Comparison of ENCODE assay signal across 1 cellular context in the genomic region with DNA sequence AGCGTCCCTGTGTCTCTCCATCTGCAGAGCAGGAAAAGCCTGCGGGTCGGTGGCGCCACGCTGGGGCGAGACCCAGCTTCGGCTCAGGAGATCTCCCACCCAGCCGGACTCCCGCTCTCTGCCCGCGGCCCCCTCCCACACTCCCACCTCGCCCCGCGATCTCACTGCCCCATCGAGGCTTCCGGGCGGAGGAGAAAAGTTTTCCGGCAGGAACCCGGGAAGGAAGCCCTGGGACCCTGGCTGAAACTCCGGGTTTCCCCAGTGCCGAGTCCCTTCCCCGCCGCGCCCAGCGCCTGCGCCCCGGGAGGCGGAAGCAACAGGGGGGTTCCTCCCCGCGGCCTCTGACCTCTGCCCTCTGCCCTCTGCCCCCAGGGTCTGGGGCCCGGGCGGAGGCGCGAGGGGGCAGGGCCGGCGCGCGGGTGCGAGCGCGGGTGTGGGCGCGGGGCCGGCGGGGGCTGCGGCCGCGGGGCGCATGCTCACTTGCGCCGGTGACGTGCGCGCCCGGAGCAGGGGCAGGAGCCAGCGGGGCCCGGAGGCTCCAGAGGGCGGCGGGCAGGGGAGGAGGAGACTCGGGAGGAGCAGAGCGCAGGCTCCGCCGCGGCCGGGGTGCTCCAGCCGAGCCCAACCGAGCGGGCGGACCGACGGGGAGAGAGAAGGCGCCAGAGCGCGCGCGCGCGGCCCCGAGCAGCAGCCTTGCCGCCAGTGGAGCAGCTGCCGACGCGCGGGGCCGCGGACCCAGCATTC.
A peak's percentile ranks its signal among the peaks of the same experiment; 100 is the strongest.
TF ChIP-seq lines count a peak whose summit lies in the region.

A gene (plus strand): TSS at position 541 of the 744 bp plus-strand sequence. CDS start 379 bp downstream, outside the sequence.

TF ChIP-seq in HepG2, 621 proteins besides CTCF, POLR2A, EP300 and RAD21 (continued from another document and continues in another):
- TF ChIP-seq, protein P1, sequence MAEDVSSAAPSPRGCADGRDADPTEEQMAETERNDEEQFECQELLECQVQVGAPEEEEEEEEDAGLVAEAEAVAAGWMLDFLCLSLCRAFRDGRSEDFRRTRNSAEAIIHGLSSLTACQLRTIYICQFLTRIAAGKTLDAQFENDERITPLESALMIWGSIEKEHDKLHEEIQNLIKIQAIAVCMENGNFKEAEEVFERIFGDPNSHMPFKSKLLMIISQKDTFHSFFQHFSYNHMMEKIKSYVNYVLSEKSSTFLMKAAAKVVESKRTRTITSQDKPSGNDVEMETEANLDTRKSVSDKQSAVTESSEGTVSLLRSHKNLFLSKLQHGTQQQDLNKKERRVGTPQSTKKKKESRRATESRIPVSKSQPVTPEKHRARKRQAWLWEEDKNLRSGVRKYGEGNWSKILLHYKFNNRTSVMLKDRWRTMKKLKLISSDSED (CRISPR knock-in tag; IDR thresholded peaks at IDR 0.05): no peak
- TF ChIP-seq POLR2G (IDR thresholded peaks at IDR 0.05; ENCODE audit: low read depth, low read length) (peak; percentile 87), DNMT1 (CRISPR knock-in tag; IDR thresholded peaks at IDR 0.05) (no peak), CENPT (CRISPR knock-in tag; IDR thresholded peaks at IDR 0.05; ENCODE audit: low read depth) (no peak), ARNT2 (CRISPR knock-in tag; IDR thresholded peaks at IDR 0.05; ENCODE audit: low read depth) (peak; percentile 80), ZNF605 (CRISPR knock-in tag; IDR thresholded peaks at IDR 0.05) (peak; percentile 66; the same call in 1 of the 2 replicates), SRF (IDR thresholded peaks at IDR 0.05; ENCODE audit: low read depth, low read length) (no peak), ZSCAN31 (CRISPR knock-in tag; IDR thresholded peaks at IDR 0.05; ENCODE audit: low read depth) (peak; percentile 86; the same call in 1 of the 2 replicates), SCMH1 (CRISPR knock-in tag; IDR thresholded peaks at IDR 0.05; ENCODE audit: borderline replicate concordance) (no peak), ZNF138 (CRISPR knock-in tag; IDR thresholded peaks at IDR 0.05; ENCODE audit: low read depth) (peak; percentile 82; the same call in 1 of the 2 replicates), ISX (CRISPR knock-in tag; conservative IDR thresholded peaks at IDR 0.05) (no peak), ZNF331 (CRISPR knock-in tag; IDR thresholded peaks at IDR 0.05) (0 out of 2 replicates have a peak, but pooled peaks have one; percentile 24), TBX2 (CRISPR knock-in tag; IDR thresholded peaks at IDR 0.05; ENCODE audit: borderline replicate concordance) (peak; percentile 64), MED8 (CRISPR knock-in tag; IDR thresholded peaks at IDR 0.05; ENCODE audit: insufficient replicate concordance) (no peak), AHR (CRISPR knock-in tag; IDR thresholded peaks at IDR 0.05) (no peak), SRSF9 (IDR thresholded peaks at IDR 0.05; ENCODE audit: borderline replicate concordance, insufficient read depth, low read depth, low read length, poor library complexity, severe bottlenecking) (no peak), CC2D1A (CRISPR knock-in tag; IDR thresholded peaks at IDR 0.05) (no peak), NR2F1 (CRISPR knock-in tag; IDR thresholded peaks at IDR 0.05) (peak; percentile 98 to 99), PPARG (CRISPR knock-in tag; conservative IDR thresholded peaks at IDR 0.05) (0 out of 2 replicates have a peak, but pooled peaks have one; percentile 26), ZNF777 (CRISPR knock-in tag; IDR thresholded peaks at IDR 0.05) (peak; percentile 40; the same call in 1 of the 2 replicates), POGZ (CRISPR knock-in tag; IDR thresholded peaks at IDR 0.05) (no peak; the same call in none of the 2 replicates), ZNF329 (CRISPR knock-in tag; IDR thresholded peaks at IDR 0.05; ENCODE audit: low read depth) (no peak), THAP11 (CRISPR knock-in tag; IDR thresholded peaks at IDR 0.05) (peak; percentile 84), JUND (CRISPR knock-in tag; IDR thresholded peaks at IDR 0.05) (no peak), ZNF530 (CRISPR knock-in tag; IDR thresholded peaks at IDR 0.05; ENCODE audit: low read depth) (no peak), RFX3 (CRISPR knock-in tag; IDR thresholded peaks at IDR 0.05) (no peak), ZNF550 (CRISPR knock-in tag; IDR thresholded peaks at IDR 0.05; ENCODE audit: borderline replicate concordance) (no peak), BCL6 (CRISPR knock-in tag; IDR thresholded peaks at IDR 0.05) (0 out of 2 replicates have a peak, but pooled peaks have one; percentile 38), ZBTB20 (CRISPR knock-in tag; IDR thresholded peaks at IDR 0.05; ENCODE audit: borderline replicate concordance, low read depth) (peak; percentile 68; the same call in 1 of the 2 replicates), JARID2 (CRISPR knock-in tag; IDR thresholded peaks at IDR 0.05; ENCODE audit: insufficient replicate concordance) (no peak)
- TF ChIP-seq, protein P2, sequence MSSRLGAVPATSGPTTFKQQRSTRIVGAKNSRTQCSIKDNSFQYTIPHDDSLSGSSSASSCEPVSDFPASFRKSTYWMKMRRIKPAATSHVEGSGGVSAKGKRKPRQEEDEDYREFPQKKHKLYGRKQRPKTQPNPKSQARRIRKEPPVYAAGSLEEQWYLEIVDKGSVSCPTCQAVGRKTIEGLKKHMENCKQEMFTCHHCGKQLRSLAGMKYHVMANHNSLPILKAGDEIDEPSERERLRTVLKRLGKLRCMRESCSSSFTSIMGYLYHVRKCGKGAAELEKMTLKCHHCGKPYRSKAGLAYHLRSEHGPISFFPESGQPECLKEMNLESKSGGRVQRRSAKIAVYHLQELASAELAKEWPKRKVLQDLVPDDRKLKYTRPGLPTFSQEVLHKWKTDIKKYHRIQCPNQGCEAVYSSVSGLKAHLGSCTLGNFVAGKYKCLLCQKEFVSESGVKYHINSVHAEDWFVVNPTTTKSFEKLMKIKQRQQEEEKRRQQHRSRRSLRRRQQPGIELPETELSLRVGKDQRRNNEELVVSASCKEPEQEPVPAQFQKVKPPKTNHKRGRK (CRISPR knock-in tag; IDR thresholded peaks at IDR 0.05): no peak
- TF ChIP-seq, protein P3, sequence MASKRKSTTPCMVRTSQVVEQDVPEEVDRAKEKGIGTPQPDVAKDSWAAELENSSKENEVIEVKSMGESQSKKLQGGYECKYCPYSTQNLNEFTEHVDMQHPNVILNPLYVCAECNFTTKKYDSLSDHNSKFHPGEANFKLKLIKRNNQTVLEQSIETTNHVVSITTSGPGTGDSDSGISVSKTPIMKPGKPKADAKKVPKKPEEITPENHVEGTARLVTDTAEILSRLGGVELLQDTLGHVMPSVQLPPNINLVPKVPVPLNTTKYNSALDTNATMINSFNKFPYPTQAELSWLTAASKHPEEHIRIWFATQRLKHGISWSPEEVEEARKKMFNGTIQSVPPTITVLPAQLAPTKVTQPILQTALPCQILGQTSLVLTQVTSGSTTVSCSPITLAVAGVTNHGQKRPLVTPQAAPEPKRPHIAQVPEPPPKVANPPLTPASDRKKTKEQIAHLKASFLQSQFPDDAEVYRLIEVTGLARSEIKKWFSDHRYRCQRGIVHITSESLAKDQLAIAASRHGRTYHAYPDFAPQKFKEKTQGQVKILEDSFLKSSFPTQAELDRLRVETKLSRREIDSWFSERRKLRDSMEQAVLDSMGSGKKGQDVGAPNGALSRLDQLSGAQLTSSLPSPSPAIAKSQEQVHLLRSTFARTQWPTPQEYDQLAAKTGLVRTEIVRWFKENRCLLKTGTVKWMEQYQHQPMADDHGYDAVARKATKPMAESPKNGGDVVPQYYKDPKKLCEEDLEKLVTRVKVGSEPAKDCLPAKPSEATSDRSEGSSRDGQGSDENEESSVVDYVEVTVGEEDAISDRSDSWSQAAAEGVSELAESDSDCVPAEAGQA (IDR thresholded peaks at IDR 0.05; ENCODE audit: low read depth): no peak
- TF ChIP-seq, protein P3 (CRISPR knock-in tag; IDR thresholded peaks at IDR 0.05; ENCODE audit: borderline replicate concordance): no peak
- TF ChIP-seq, protein P4, sequence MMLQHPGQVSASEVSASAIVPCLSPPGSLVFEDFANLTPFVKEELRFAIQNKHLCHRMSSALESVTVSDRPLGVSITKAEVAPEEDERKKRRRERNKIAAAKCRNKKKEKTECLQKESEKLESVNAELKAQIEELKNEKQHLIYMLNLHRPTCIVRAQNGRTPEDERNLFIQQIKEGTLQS (CRISPR knock-in tag; IDR thresholded peaks at IDR 0.05): no peak
- TF ChIP-seq, protein P5, sequence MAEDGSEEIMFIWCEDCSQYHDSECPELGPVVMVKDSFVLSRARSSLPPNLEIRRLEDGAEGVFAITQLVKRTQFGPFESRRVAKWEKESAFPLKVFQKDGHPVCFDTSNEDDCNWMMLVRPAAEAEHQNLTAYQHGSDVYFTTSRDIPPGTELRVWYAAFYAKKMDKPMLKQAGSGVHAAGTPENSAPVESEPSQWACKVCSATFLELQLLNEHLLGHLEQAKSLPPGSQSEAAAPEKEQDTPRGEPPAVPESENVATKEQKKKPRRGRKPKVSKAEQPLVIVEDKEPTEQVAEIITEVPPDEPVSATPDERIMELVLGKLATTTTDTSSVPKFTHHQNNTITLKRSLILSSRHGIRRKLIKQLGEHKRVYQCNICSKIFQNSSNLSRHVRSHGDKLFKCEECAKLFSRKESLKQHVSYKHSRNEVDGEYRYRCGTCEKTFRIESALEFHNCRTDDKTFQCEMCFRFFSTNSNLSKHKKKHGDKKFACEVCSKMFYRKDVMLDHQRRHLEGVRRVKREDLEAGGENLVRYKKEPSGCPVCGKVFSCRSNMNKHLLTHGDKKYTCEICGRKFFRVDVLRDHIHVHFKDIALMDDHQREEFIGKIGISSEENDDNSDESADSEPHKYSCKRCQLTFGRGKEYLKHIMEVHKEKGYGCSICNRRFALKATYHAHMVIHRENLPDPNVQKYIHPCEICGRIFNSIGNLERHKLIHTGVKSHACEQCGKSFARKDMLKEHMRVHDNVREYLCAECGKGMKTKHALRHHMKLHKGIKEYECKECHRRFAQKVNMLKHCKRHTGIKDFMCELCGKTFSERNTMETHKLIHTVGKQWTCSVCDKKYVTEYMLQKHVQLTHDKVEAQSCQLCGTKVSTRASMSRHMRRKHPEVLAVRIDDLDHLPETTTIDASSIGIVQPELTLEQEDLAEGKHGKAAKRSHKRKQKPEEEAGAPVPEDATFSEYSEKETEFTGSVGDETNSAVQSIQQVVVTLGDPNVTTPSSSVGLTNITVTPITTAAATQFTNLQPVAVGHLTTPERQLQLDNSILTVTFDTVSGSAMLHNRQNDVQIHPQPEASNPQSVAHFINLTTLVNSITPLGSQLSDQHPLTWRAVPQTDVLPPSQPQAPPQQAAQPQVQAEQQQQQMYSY (CRISPR knock-in tag; IDR thresholded peaks at IDR 0.05): peak; percentile 53; the same call in 1 of the 2 replicates
- TF ChIP-seq, protein P6, sequence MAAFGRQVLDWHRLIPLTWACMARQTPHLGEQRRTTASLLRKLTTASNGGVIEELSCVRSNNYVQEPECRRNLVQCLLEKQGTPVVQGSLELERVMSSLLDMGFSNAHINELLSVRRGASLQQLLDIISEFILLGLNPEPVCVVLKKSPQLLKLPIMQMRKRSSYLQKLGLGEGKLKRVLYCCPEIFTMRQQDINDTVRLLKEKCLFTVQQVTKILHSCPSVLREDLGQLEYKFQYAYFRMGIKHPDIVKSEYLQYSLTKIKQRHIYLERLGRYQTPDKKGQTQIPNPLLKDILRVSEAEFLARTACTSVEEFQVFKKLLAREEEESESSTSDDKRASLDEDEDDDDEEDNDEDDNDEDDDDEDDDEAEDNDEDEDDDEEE (CRISPR knock-in tag; IDR thresholded peaks at IDR 0.05): no peak
- TF ChIP-seq, protein P7, sequence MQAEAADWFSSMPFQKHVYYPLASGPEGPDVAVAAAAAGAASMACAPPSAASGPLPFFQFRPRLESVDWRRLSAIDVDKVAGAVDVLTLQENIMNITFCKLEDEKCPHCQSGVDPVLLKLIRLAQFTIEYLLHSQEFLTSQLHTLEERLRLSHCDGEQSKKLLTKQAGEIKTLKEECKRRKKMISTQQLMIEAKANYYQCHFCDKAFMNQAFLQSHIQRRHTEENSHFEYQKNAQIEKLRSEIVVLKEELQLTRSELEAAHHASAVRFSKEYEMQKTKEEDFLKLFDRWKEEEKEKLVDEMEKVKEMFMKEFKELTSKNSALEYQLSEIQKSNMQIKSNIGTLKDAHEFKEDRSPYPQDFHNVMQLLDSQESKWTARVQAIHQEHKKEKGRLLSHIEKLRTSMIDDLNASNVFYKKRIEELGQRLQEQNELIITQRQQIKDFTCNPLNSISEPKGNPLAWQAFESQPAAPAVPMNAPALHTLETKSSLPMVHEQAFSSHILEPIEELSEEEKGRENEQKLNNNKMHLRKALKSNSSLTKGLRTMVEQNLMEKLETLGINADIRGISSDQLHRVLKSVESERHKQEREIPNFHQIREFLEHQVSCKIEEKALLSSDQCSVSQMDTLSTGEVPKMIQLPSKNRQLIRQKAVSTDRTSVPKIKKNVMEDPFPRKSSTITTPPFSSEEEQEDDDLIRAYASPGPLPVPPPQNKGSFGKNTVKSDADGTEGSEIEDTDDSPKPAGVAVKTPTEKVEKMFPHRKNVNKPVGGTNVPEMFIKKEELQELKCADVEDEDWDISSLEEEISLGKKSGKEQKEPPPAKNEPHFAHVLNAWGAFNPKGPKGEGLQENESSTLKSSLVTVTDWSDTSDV (CRISPR knock-in tag; IDR thresholded peaks at IDR 0.05): 0 out of 2 replicates have a peak, but pooled peaks have one; percentile 54
- TF ChIP-seq, protein P8, sequence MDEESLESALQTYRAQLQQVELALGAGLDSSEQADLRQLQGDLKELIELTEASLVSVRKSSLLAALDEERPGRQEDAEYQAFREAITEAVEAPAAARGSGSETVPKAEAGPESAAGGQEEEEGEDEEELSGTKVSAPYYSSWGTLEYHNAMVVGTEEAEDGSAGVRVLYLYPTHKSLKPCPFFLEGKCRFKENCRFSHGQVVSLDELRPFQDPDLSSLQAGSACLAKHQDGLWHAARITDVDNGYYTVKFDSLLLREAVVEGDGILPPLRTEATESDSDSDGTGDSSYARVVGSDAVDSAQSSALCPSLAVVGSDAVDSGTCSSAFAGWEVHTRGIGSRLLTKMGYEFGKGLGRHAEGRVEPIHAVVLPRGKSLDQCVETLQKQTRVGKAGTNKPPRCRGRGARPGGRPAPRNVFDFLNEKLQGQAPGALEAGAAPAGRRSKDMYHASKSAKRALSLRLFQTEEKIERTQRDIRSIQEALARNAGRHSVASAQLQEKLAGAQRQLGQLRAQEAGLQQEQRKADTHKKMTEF (CRISPR knock-in tag; IDR thresholded peaks at IDR 0.05): peak; percentile 65; the same call in 1 of the 2 replicates
